In genomic region chr5:159987031-159987674, GRCh38 we compare ENCODE assay signal across 9 cellular contexts. TPM values are rescaled to one million over a fixed set of nuclear protein-coding genes. Genes with fewer than 3 reads are reported as not detected.
A peak's percentile ranks its signal among the peaks of the same experiment; 100 is the strongest.
DNase-seq lines count a peak whose midpoint lies in the region; ATAC-seq and TF ChIP-seq lines count a peak whose summit lies in the region.
"Had no signal": no experiment of that assay in that cellular context is flagged by ENCODE, and none has a peak within 500 bp of the region (broad histone marks: within the 10 kb centered on the region; RNA-seq: fewer than 3 reads in every experiment).

No MANE protein-coding gene starts in this region.

- H3K36me3 Mint-ChIP-seq in activated T-helper 2 cell treated with anti-CD3 and anti-CD28 coated beads, Interferon-gamma antibody, Interleukin-2, Interleukin-4, amounts not matched to agents 10 μg/mL and 5 μg/mL and 100 μg/mL, durations not matched to agents 14 hours and 24 hours and 36 hours (ENCODE audit: low read depth), result no peaks in the 10 kb centered on the region
- no peaks in the 10 kb centered on the region for H3K36me3 Mint-ChIP-seq in stimulated activated naive CD8-positive, alpha-beta T cell treated with anti-CD3 and anti-CD28 coated beads, Interleukin-15, Interleukin-2, amounts not matched to agents 100 ng/mL and 50 ng/mL, for 24 hours (ENCODE audit: low read depth)

- no peaks in the 10 kb centered on the region for H3K9me3 Mint-ChIP-seq in activated T-helper 2 cell treated with anti-CD3 and anti-CD28 coated beads, Interferon-gamma antibody, Interleukin-2, Interleukin-4, amounts not matched to agents 10 μg/mL and 5 μg/mL and 100 μg/mL, durations not matched to agents 14 hours and 24 hours and 36 hours
- no peaks in the 10 kb centered on the region for H3K9me3 Mint-ChIP-seq in stimulated activated naive CD8-positive, alpha-beta T cell treated with anti-CD3 and anti-CD28 coated beads, Interleukin-15, Interleukin-2, amounts not matched to agents 100 ng/mL and 50 ng/mL, for 24 hours

- peak overlapping the region; percentile 62 for H2AFZ ChIP-seq in neural cell (ENCODE audit: low read depth, low read length)

- H3K36me3 ChIP-seq in neural cell (ENCODE audit: insufficient read depth, low read length), result no peaks in the 10 kb centered on the region
- H3K36me3 ChIP-seq: neutrophil had no signal

- no peak overlapping the region for H3K27ac ChIP-seq in neural cell (ENCODE audit: low read length)
- H3K27ac ChIP-seq: neutrophil had no signal

- intact Hi-C loops in activated T-helper 2 cell treated with anti-CD3 and anti-CD28 coated beads, Interferon-gamma antibody, Interleukin-2, Interleukin-4, amounts not matched to agents 10 μg/mL and 5 μg/mL and 100 μg/mL, durations not matched to agents 14 hours and 24 hours and 36 hours (cut with micrococcal nuclease), result loop anchor here (2.0 to 10.0 kb wide), 5 partner anchors 470 to 832 kb away; partner anchors contain the start of gene IL12B

- no peaks in the 10 kb centered on the region for H3K9me3 ChIP-seq in neural cell (ENCODE audit: low read length)
- H3K9me3 ChIP-seq: neutrophil had no signal

- H3K79me2 ChIP-seq in neural cell (replicated peaks; ENCODE audit: insufficient read depth, low read length), result no peaks in the 10 kb centered on the region

- H3K4me3 ChIP-seq in fibroblast of villous mesenchyme (ENCODE audit: low read depth, low read length), result peak overlapping the region; percentile 53
- H3K4me3 ChIP-seq in neural cell (ENCODE audit: low read length), result peak overlapping the region; percentile 71

- TF ChIP-seq CTCF in fibroblast of villous mesenchyme (IDR thresholded peaks at IDR 0.05; ENCODE audit: insufficient read depth, low read depth, low read length), result peak; percentile 71
- TF ChIP-seq CTCF in neural cell (IDR thresholded peaks at IDR 0.05; ENCODE audit: poor library complexity, severe bottlenecking), result peak; percentile 96

- H3K9me2 ChIP-seq in neural cell (ENCODE audit: insufficient read depth, low read length), result no peaks in the 10 kb centered on the region

- peak; percentile 96 for TF ChIP-seq RAD21 in neural cell (conservative IDR thresholded peaks at IDR 0.05)

- peak; percentile 24 for TF ChIP-seq EP300 in neural cell (conservative IDR thresholded peaks at IDR 0.05; ENCODE audit: poor library complexity, severe bottlenecking)

- DNase-seq in DMS53 (lab: John Stamatoyannopoulos, UW) (peak; percentile 97), Kasumi-1 (lab: John Stamatoyannopoulos, UW) (peak; percentile 75 to 76), RPMI8226 (peak; percentile 89), fibroblast of villous mesenchyme (ENCODE audit: low read depth) (peak; percentile 52)
- peak; percentile 54 for DNase-seq in activated T-helper 2 cell treated with anti-CD3 and anti-CD28 coated beads, Interferon-gamma antibody, Interleukin-2, Interleukin-4, amounts not matched to agents 10 μg/mL and 5 μg/mL and 100 μg/mL, durations not matched to agents 14 hours and 24 hours and 36 hours (ENCODE audit: low spot score)

- H3K4me2 ChIP-seq in neural cell (ENCODE audit: low read length), result peak overlapping the region; percentile 7

- H3K4me3 Mint-ChIP-seq in activated T-helper 2 cell treated with anti-CD3 and anti-CD28 coated beads, Interferon-gamma antibody, Interleukin-2, Interleukin-4, amounts not matched to agents 10 μg/mL and 5 μg/mL and 100 μg/mL, durations not matched to agents 14 hours and 24 hours and 36 hours (ENCODE audit: low read depth), result no peak overlapping the region
- peak overlapping the region; percentile 35 for H3K4me3 Mint-ChIP-seq in stimulated activated naive CD8-positive, alpha-beta T cell treated with anti-CD3 and anti-CD28 coated beads, Interleukin-15, Interleukin-2, amounts not matched to agents 100 ng/mL and 50 ng/mL, for 24 hours

- H3K27me3 ChIP-seq in neural cell (ENCODE audit: insufficient read depth, low read depth, low read length), result peaks cover 11% of the 10 kb centered on the region

- peak; percentile 87 for ATAC-seq in GM21786 (IDR thresholded peaks at IDR 0.05; ENCODE audit: unreplicated experiment)

- no peaks in the 10 kb centered on the region for H3F3A ChIP-seq in neural cell (ENCODE audit: insufficient read depth, low read length, poor library complexity, severe bottlenecking)

- peak overlapping the region; percentile 58 for H3K9ac ChIP-seq in neural cell (ENCODE audit: low read length)

- no peaks in the 10 kb centered on the region for H3K4me1 Mint-ChIP-seq in activated T-helper 2 cell treated with anti-CD3 and anti-CD28 coated beads, Interferon-gamma antibody, Interleukin-2, Interleukin-4, amounts not matched to agents 10 μg/mL and 5 μg/mL and 100 μg/mL, durations not matched to agents 14 hours and 24 hours and 36 hours (ENCODE audit: low read depth)
- no peaks in the 10 kb centered on the region for H3K4me1 Mint-ChIP-seq in stimulated activated naive CD8-positive, alpha-beta T cell treated with anti-CD3 and anti-CD28 coated beads, Interleukin-15, Interleukin-2, amounts not matched to agents 100 ng/mL and 50 ng/mL, for 24 hours (ENCODE audit: low read depth)

- peaks cover 63% of the 10 kb centered on the region for H3K27me3 Mint-ChIP-seq in activated T-helper 2 cell treated with anti-CD3 and anti-CD28 coated beads, Interferon-gamma antibody, Interleukin-2, Interleukin-4, amounts not matched to agents 10 μg/mL and 5 μg/mL and 100 μg/mL, durations not matched to agents 14 hours and 24 hours and 36 hours (ENCODE audit: low read depth)
- H3K27me3 Mint-ChIP-seq in stimulated activated naive CD8-positive, alpha-beta T cell treated with anti-CD3 and anti-CD28 coated beads, Interleukin-15, Interleukin-2, amounts not matched to agents 100 ng/mL and 50 ng/mL, for 24 hours, result peaks cover 40% of the 10 kb centered on the region

- no peak overlapping the region for H3K27ac Mint-ChIP-seq in activated T-helper 2 cell treated with anti-CD3 and anti-CD28 coated beads, Interferon-gamma antibody, Interleukin-2, Interleukin-4, amounts not matched to agents 10 μg/mL and 5 μg/mL and 100 μg/mL, durations not matched to agents 14 hours and 24 hours and 36 hours
- no peak overlapping the region for H3K27ac Mint-ChIP-seq in stimulated activated naive CD8-positive, alpha-beta T cell treated with anti-CD3 and anti-CD28 coated beads, Interleukin-15, Interleukin-2, amounts not matched to agents 100 ng/mL and 50 ng/mL, for 24 hours

- H4K20me1 ChIP-seq in neural cell (ENCODE audit: insufficient read depth), result no peaks in the 10 kb centered on the region

TF ChIP-seq in neural cell, 6 proteins besides CTCF, POLR2A, EP300 and RAD21:
- TF ChIP-seq MXI1 (conservative IDR thresholded peaks at IDR 0.05; ENCODE audit: poor library complexity, severe bottlenecking) (peak; percentile 59), REST (IDR thresholded peaks at IDR 0.05; ENCODE audit: borderline replicate concordance) (no peak), SMC3 (conservative IDR thresholded peaks at IDR 0.05; ENCODE audit: poor library complexity) (peak; percentile 99)

RNA-seq across cellular contexts. Expression of gene TTC1, which starts 21.8 kb away (rescaled TPM):
- 64.0 and 64.9 TPM in 2 replicates for total RNA-seq in activated T-helper 2 cell treated with anti-CD3 and anti-CD28 coated beads, Interferon-gamma antibody, Interleukin-2, Interleukin-4, amounts not matched to agents 10 μg/mL and 5 μg/mL and 100 μg/mL, durations not matched to agents 14 hours and 24 hours and 36 hours
- 47.7 and 51.0 TPM in 2 replicates for total RNA-seq in fibroblast of villous mesenchyme
- 71.6 and 74.0 TPM in 2 replicates for polyA plus RNA-seq in neural cell
- polyA minus RNA-seq in neural cell, result 54.8 and 64.6 TPM in 2 replicates
